ENCODE assay signal across 24 cellular contexts in genomic region chr6:88544986-88545612, GRCh38.
"Had no signal": no experiment of that assay in that cellular context is flagged by ENCODE, and none has a peak within 500 bp of the region (broad histone marks: within the 10 kb centered on the region; RNA-seq: fewer than 3 reads in every experiment).

No MANE protein-coding gene starts in this region.

- H3K4me1 ChIP-seq: Peyer's patch, SJCRH30 had no signal

- H3K4me3 ChIP-seq: K562, PC-9, Peyer's patch, SJCRH30, SK-N-MC had no signal

- H3K27ac ChIP-seq: KMS-11, PC-9, Peyer's patch, SJCRH30, SK-N-MC had no signal

- H3K4me2 ChIP-seq: KMS-11, PC-9 had no signal

- H3K36me3 ChIP-seq: Peyer's patch, SJCRH30 had no signal

- DNase-seq: IMR-90, MV-4-11, NCI-H1048, NCI-H1105, NCI-H1417, NCI-H1436 treated with DMSO at 0.1 percent for 48 hours, NCI-H1694, NCI-H187 treated with DMSO at 0.1 percent for 48 hours, NCI-H2029 treated with DMSO at 0.1 percent for 48 hours, NCI-H2227 treated with DMSO at 0.1 percent for 48 hours, NCI-H446, NCI-H510A, NCI-H524 treated with DMSO at 0.1 percent for 48 hours, NCI-H69, NCI-H774, PC-9, Peyer's patch, SHP77 treated with DMSO at 0.1 percent for 48 hours, SJCRH30 had no signal

- H2AFZ ChIP-seq: PC-9 had no signal

- ATAC-seq: HepG2, K562, Right ventricle myocardium inferior had no signal

- H3K27me3 ChIP-seq: Peyer's patch, SJCRH30 had no signal

- H3K9me3 ChIP-seq: Peyer's patch, SJCRH30 had no signal

- H3K9ac ChIP-seq: KMS-11 had no signal
